Comparison of ENCODE assay signal across 12 cellular contexts in genomic region chr11:43367382-43368178, GRCh38. TPM values are rescaled to one million over a fixed set of nuclear protein-coding genes. Genes with fewer than 3 reads are reported as not detected.
DNase-seq lines count a peak whose midpoint lies in the region; ATAC-seq and TF ChIP-seq lines count a peak whose summit lies in the region.
"Had no signal": no experiment of that assay in that cellular context is flagged by ENCODE, and none has a peak within 500 bp of the region (broad histone marks: within the 10 kb centered on the region; RNA-seq: fewer than 3 reads in every experiment).

No MANE protein-coding gene starts in this region.

- H3K27ac ChIP-seq in AG04450 (ENCODE audit: low read depth, low read length): peak overlapping the region; percentile 77
- H3K27ac ChIP-seq: neutrophil had no signal

- no peak for TF ChIP-seq CTCF in AG04450 (IDR thresholded peaks at IDR 0.05; ENCODE audit: low read depth, low read length)

- CTCF ChIA-PET in AG04450 (lab: Charles Lee): interaction anchor here (0.6 to 1.3 kb wide), 2 partner anchors 12 to 52 kb away, joined by 3 read pairs; no protein-coding TSS in a partner anchor

- ATAC-seq in GM19324 (IDR thresholded peaks at IDR 0.05; ENCODE audit: low FRiP score, unreplicated experiment): peak; percentile 70
- no peak for ATAC-seq in GM19397 (IDR thresholded peaks at IDR 0.05; ENCODE audit: unreplicated experiment)
- ATAC-seq: effector memory CD8-positive, alpha-beta T cell had no signal

- POLR2A ChIA-PET in AG04450 (lab: Yijun Ruan, JAX): interaction anchor here (1.3 to 2.2 kb wide), 3 partner anchors 9 to 11 kb away, joined by 3 to 27 read pairs (median 14); partner anchors contain the start of gene TTC17

- no peaks in the 10 kb centered on the region for H3K27me3 ChIP-seq in AG04450 (ENCODE audit: control insufficient read depth, insufficient read depth, low read length)
- H3K27me3 ChIP-seq: neutrophil had no signal

- DNase-seq in AG04450 (ENCODE audit: low read depth, low spot score) (peak; percentile 32), MV-4-11 (lab: John Stamatoyannopoulos, UW) (peak; percentile 70), iris pigment epithelial cell (ENCODE audit: low read depth) (peak; percentile 23), T1000 (lab: John Stamatoyannopoulos, UW) (no peak), NK-92 (lab: John Stamatoyannopoulos, UW; ENCODE audit: unreplicated experiment) (no peak), HK-2 (ENCODE audit: unreplicated experiment) (no peak)
- DNase-seq: effector memory CD8-positive, alpha-beta T cell; GOT3; SHP77 had no signal

- no peak overlapping the region for H3K4me3 ChIP-seq in AG04450 (ENCODE audit: low read depth, low read length)

- no peaks in the 10 kb centered on the region for H3K9me3 ChIP-seq in AG04450 (ENCODE audit: control insufficient read depth, insufficient read depth, low read length)
- H3K9me3 ChIP-seq: neutrophil had no signal

RNA-seq across cellular contexts. Expression of gene TTC17, which starts 8.9 kb away (rescaled TPM):
- 98.1 and 111 TPM in 2 replicates for polyA plus RNA-seq in AG04450 (2011; rRNA removed)
- polyA minus RNA-seq in AG04450 (2011; rRNA and poly(A)+ RNA removed): 130 and 144 TPM in 2 replicates

RNA-seq across cellular contexts. Expression of gene API5, which starts 55.8 kb away (rescaled TPM):
- 66.7 and 89.5 TPM in 2 replicates for polyA plus RNA-seq in AG04450 (2011; rRNA removed)
- 39.3 and 54.1 TPM in 2 replicates for polyA minus RNA-seq in AG04450 (2011; rRNA and poly(A)+ RNA removed)

Comparison
In these comparisons a context has a peak if more than half of its experiments do, and no peak if none do; other contexts are left out.
1. DNase-seq: peak in AG04450 (single experiment), MV-4-11 (single experiment) and iris pigment epithelial cell (single experiment); none in T1000 (single experiment), NK-92 (single experiment) and HK-2 (single experiment).